ENCODE assay signal across 20 cellular contexts in the genomic region with DNA sequence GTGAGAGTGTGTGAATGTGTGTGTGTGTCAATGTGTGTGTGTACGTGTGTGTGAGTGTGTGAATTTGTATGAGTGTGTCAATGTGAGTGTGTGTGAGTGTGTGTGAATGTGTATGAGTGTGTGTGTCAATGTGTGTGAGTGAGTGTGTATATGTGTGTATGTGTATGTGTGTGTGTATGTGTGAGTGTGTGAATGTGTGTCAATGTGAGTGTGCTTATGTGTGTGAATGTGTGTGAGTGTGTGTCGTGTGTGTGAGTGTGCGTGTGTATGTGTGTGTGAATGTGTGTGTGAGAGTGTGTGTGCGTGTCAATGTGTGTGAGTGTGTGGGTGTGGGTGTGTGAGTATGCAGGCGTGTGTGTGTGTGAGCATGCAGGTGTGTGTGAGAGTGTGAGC.
DNase-seq lines count a peak whose midpoint lies in the region; ATAC-seq, FAIRE-seq and TF ChIP-seq lines count a peak whose summit lies in the region.
"Had no signal": no experiment of that assay in that cellular context is flagged by ENCODE, and none has a peak within 500 bp of the region (broad histone marks: within the 10 kb centered on the region; RNA-seq: fewer than 3 reads in every experiment).

No MANE protein-coding gene starts in this region.

- no peaks in the 10 kb centered on the region for H3K9me3 ChIP-seq in HEK293 (ENCODE audit: control insufficient read depth, insufficient read depth, low read depth, low read length)
- H3K9me3 ChIP-seq in GM23248 (ENCODE audit: low read depth): no peaks in the 10 kb centered on the region
- H3K9me3 ChIP-seq: BLaER1 treated with 17β-estradiol and CSF1 and Interleukin-3, amounts not matched to agents 10 nM and 100 nM; SK-N-SH had no signal

- no peak overlapping the region for H3K9ac ChIP-seq in GM23248
- H3K9ac ChIP-seq: BLaER1 treated with 17β-estradiol and CSF1 and Interleukin-3, amounts not matched to agents 10 nM and 100 nM; KMS-11; SK-N-SH had no signal

- H3F3A ChIP-seq in GM23248 (ENCODE audit: insufficient read depth): no peaks in the 10 kb centered on the region

- H3K4me3 ChIP-seq in HEK293 (ENCODE audit: low read depth, low read length) (no peak overlapping the region), bronchial epithelial cell (ENCODE audit: low read depth, low read length) (no peak overlapping the region), GM23248 (no peak overlapping the region)
- H3K4me3 ChIP-seq: BLaER1 treated with 17β-estradiol and CSF1 and Interleukin-3, amounts not matched to agents 10 nM and 100 nM had no signal

- FAIRE-seq in bronchial epithelial cell (lab: Jason Lieb, UNC) (peak; percentile 97), urothelium cell line (lab: Jason Lieb, UNC) (peak; percentile 100)

- POLR2A ChIA-PET in HEK293 (lab: Yijun Ruan, JAX): no interaction called here

- ATAC-seq in left lobe of liver: no peak
- no peak for ATAC-seq in SK-N-SH treated with all-trans-retinoic acid at 6 μM for 48 hours
- ATAC-seq: CD8-positive, alpha-beta T cell had no signal

- CTCF ChIA-PET in HEK293 (lab: Yijun Ruan, JAX): no interaction called here

- H3K36me3 ChIP-seq in HEK293 (ENCODE audit: control insufficient read depth in 2 of 2, insufficient read depth in 1 of 2, low read length in 2 of 2) (no peaks in the 10 kb centered on the region), bronchial epithelial cell (ENCODE audit: control insufficient read depth, insufficient read depth, low read length) (no peaks in the 10 kb centered on the region), GM23248 (ENCODE audit: low read depth) (no peaks in the 10 kb centered on the region)
- H3K36me3 ChIP-seq: BLaER1 treated with 17β-estradiol and CSF1 and Interleukin-3, amounts not matched to agents 10 nM and 100 nM had no signal

- TF ChIP-seq CTCF in HEK293 (tag by site-specific recombination; IDR thresholded peaks at IDR 0.05) (no peak), bronchial epithelial cell (IDR thresholded peaks at IDR 0.05; ENCODE audit: insufficient read depth, low read length, severe bottlenecking) (no peak)

- H3K27me3 ChIP-seq in bronchial epithelial cell (ENCODE audit: control insufficient read depth, insufficient read depth, low read length) (no peaks in the 10 kb centered on the region), GM23248 (replicated peaks; ENCODE audit: insufficient read depth) (no peaks in the 10 kb centered on the region)
- H3K27me3 ChIP-seq: BLaER1 treated with 17β-estradiol and CSF1 and Interleukin-3, amounts not matched to agents 10 nM and 100 nM had no signal

- H3K9me2 ChIP-seq in GM23248 (ENCODE audit: insufficient read depth): no peaks in the 10 kb centered on the region
- H3K9me2 ChIP-seq: SK-N-SH had no signal

- H3K4me2 ChIP-seq in GM23248 (ENCODE audit: unreplicated experiment): no peak overlapping the region
- H3K4me2 ChIP-seq: BLaER1 treated with 17β-estradiol and CSF1 and Interleukin-3, amounts not matched to agents 10 nM and 100 nM; KMS-11; SK-N-SH had no signal

- no peaks in the 10 kb centered on the region for H4K20me1 ChIP-seq in GM23248 (ENCODE audit: insufficient read depth)
- H4K20me1 ChIP-seq: BLaER1 treated with 17β-estradiol and CSF1 and Interleukin-3, amounts not matched to agents 10 nM and 100 nM had no signal

- DNase-seq in bronchial epithelial cell (ENCODE audit: low read depth): no peak
- DNase-seq in left lobe of liver (ENCODE audit: low spot score): peak; percentile 5
- DNase-seq in urothelium cell line (ENCODE audit: low spot score): no peak
- no peak for DNase-seq in hippocampal formation (lab: John Stamatoyannopoulos, UW)
- no peak for DNase-seq in GM23248
- DNase-seq: Calu3, HCEC 1CT, NCI-H1436, NCI-H1930, NCI-H226, NCI-H524, NCI-H82, OCI-M1, SHP77 treated with DMSO at 0.1 percent for 48 hours, SK-N-SH had no signal

- in situ Hi-C loops in GM23248 (cut with MboI): no loop called here

- H3K27ac ChIP-seq in HEK293 (ENCODE audit: extremely low read depth, low read depth, low read length) (no peak overlapping the region), GM23248 (no peak overlapping the region)
- H3K27ac ChIP-seq: BLaER1 treated with 17β-estradiol and CSF1 and Interleukin-3, amounts not matched to agents 10 nM and 100 nM; KMS-11 had no signal

- H3K79me2 ChIP-seq in GM23248 (ENCODE audit: insufficient read depth): no peaks in the 10 kb centered on the region

- WGBS in GM23248 (ENCODE audit: low coverage in 1 of 2, low lambda C conversion rate in 2 of 2, missing lambda C conversion rate in 2 of 2), 2 experiments: 88 to 94% methylated on average over 5 of the region's 5 CpGs

- no peak overlapping the region for H2AFZ ChIP-seq in GM23248

- H3K4me1 ChIP-seq in HEK293 (ENCODE audit: control insufficient read depth, insufficient read depth, low read length) (no peaks in the 10 kb centered on the region), GM23248 (ENCODE audit: insufficient read depth) (no peaks in the 10 kb centered on the region)

TF ChIP-seq in HEK293, 187 proteins besides CTCF, POLR2A, EP300 and RAD21 (continues in another document):
- TF ChIP-seq ZSCAN4 (tag by site-specific recombination; IDR thresholded peaks at IDR 0.05): peak; percentile 90
- TF ChIP-seq, protein P1, sequence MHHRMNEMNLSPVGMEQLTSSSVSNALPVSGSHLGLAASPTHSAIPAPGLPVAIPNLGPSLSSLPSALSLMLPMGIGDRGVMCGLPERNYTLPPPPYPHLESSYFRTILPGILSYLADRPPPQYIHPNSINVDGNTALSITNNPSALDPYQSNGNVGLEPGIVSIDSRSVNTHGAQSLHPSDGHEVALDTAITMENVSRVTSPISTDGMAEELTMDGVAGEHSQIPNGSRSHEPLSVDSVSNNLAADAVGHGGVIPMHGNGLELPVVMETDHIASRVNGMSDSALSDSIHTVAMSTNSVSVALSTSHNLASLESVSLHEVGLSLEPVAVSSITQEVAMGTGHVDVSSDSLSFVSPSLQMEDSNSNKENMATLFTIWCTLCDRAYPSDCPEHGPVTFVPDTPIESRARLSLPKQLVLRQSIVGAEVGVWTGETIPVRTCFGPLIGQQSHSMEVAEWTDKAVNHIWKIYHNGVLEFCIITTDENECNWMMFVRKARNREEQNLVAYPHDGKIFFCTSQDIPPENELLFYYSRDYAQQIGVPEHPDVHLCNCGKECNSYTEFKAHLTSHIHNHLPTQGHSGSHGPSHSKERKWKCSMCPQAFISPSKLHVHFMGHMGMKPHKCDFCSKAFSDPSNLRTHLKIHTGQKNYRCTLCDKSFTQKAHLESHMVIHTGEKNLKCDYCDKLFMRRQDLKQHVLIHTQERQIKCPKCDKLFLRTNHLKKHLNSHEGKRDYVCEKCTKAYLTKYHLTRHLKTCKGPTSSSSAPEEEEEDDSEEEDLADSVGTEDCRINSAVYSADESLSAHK (tag by site-specific recombination; IDR thresholded peaks at IDR 0.05): no peak
- TF ChIP-seq SCRT1 (tag by site-specific recombination; IDR thresholded peaks at IDR 0.05; ENCODE audit: borderline replicate concordance): peak; percentile 54; the same call in 1 of the 2 replicates

TF ChIP-seq in SK-N-SH treated with all-trans-retinoic acid at 6 μM for 48 hours, 23 proteins besides CTCF, POLR2A, EP300 and RAD21:
- no peak for TF ChIP-seq CSDC2 (CRISPR knock-in tag; IDR thresholded peaks at IDR 0.05)
